15 cellular contexts compared by ENCODE assay signal in the genomic region with DNA sequence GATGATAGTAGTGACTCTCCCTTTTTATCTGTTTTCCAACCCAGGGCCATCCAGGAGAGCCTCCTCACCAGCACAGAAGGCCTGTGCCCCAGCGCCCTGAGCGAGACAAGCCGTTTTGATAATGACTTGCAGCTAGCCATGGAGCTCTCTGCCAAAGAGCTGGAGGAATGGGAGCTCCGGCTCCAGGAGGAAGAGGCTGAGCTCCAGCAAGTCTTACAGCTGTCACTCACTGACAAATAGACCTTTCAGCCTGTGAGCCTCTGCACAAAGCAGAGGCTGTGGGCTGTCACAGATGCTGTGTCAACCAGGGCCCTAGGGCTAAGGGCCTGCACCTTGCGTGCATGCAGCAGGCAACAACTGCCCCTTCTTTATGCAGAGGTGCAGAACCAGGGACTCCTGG. TPM values are rescaled to one million over a fixed set of nuclear protein-coding genes. Genes with fewer than 3 reads are reported as not detected.
DNase-seq lines count a peak whose midpoint lies in the region; ATAC-seq and TF ChIP-seq lines count a peak whose summit lies in the region.
"Had no signal": no experiment of that assay in that cellular context is flagged by ENCODE, and none has a peak within 500 bp of the region (broad histone marks: within the 10 kb centered on the region; RNA-seq: fewer than 3 reads in every experiment).

No MANE protein-coding gene starts in this region.

- DNase-seq in AG04450 (ENCODE audit: low read depth, low spot score), result no peak
- DNase-seq in osteoblast (ENCODE audit: insufficient read length, low spot score, missing footprints), result no peak
- DNase-seq in activated T-helper 2 cell treated with anti-CD3 and anti-CD28 coated beads, Interferon-gamma antibody, Interleukin-2, Interleukin-4, amounts not matched to agents 10 μg/mL and 5 μg/mL and 100 μg/mL, durations not matched to agents 14 hours and 24 hours and 36 hours (ENCODE audit: low spot score), result no peak
- no peak for DNase-seq in effector memory CD8-positive, alpha-beta T cell
- DNase-seq: activated gamma-delta T cell, aorta, foreskin keratinocyte, left colon, NCI-H748 treated with DMSO at 0.1 percent for 48 hours had no signal

- H3K27me3 ChIP-seq in AG04450 (ENCODE audit: control insufficient read depth, insufficient read depth, low read length), result no peaks in the 10 kb centered on the region
- H3K27me3 ChIP-seq in gastroesophageal sphincter, result no peaks in the 10 kb centered on the region
- no peaks in the 10 kb centered on the region for H3K27me3 ChIP-seq in osteoblast (ENCODE audit: insufficient read depth, low read length)
- H3K27me3 ChIP-seq: foreskin keratinocyte had no signal

- H3K9me3 ChIP-seq in AG04450 (ENCODE audit: control insufficient read depth, insufficient read depth, low read length) (no peaks in the 10 kb centered on the region), gastroesophageal sphincter (no peaks in the 10 kb centered on the region), osteoblast (ENCODE audit: low read depth, low read length) (no peaks in the 10 kb centered on the region)

- H3K4me3 ChIP-seq in AG04450 (ENCODE audit: low read depth, low read length) (no peak overlapping the region), gastroesophageal sphincter (no peak overlapping the region), osteoblast (ENCODE audit: insufficient read depth, low read length) (no peak overlapping the region)

- H3K27ac Mint-ChIP-seq in activated T-helper 2 cell treated with anti-CD3 and anti-CD28 coated beads, Interferon-gamma antibody, Interleukin-2, Interleukin-4, amounts not matched to agents 10 μg/mL and 5 μg/mL and 100 μg/mL, durations not matched to agents 14 hours and 24 hours and 36 hours, result no peak overlapping the region
- H3K27ac Mint-ChIP-seq in effector memory CD8-positive, alpha-beta T cell, result no peak overlapping the region

- no peak overlapping the region for H3K4me3 Mint-ChIP-seq in activated T-helper 2 cell treated with anti-CD3 and anti-CD28 coated beads, Interferon-gamma antibody, Interleukin-2, Interleukin-4, amounts not matched to agents 10 μg/mL and 5 μg/mL and 100 μg/mL, durations not matched to agents 14 hours and 24 hours and 36 hours (ENCODE audit: low read depth)
- no peak overlapping the region for H3K4me3 Mint-ChIP-seq in effector memory CD8-positive, alpha-beta T cell
- H3K4me3 Mint-ChIP-seq: T-helper 2 cell treated with Interferon-gamma antibody and Interleukin-4, amounts not matched to agents 5 μg/mL and 100 μg/mL, for 36 hours had no signal

- 63 to 67% methylated on average over 2 to 3 of the region's 5 CpGs for WGBS in gastroesophageal sphincter (ENCODE audit: low coverage in 1 of 2), 2 donors

- no peaks in the 10 kb centered on the region for H3K27me3 Mint-ChIP-seq in activated T-helper 2 cell treated with anti-CD3 and anti-CD28 coated beads, Interferon-gamma antibody, Interleukin-2, Interleukin-4, amounts not matched to agents 10 μg/mL and 5 μg/mL and 100 μg/mL, durations not matched to agents 14 hours and 24 hours and 36 hours (ENCODE audit: low read depth)
- H3K27me3 Mint-ChIP-seq in effector memory CD8-positive, alpha-beta T cell, result no peaks in the 10 kb centered on the region

- no peak for TF ChIP-seq CTCF in AG04450 (IDR thresholded peaks at IDR 0.05; ENCODE audit: low read depth, low read length)
- no peak for TF ChIP-seq CTCF in gastroesophageal sphincter (IDR thresholded peaks at IDR 0.05)
- TF ChIP-seq CTCF in osteoblast (IDR thresholded peaks at IDR 0.05; ENCODE audit: extremely low read depth, low read depth, low read length), result no peak

- peak overlapping the region; percentile 42 for H3K27ac ChIP-seq in AG04450 (ENCODE audit: low read depth, low read length)
- H3K27ac ChIP-seq in gastroesophageal sphincter, result peak overlapping the region in 3 of 4 donors; percentile 79 to 84 (median 80)
- peak overlapping the region; percentile 98 for H3K27ac ChIP-seq in osteoblast (ENCODE audit: low read depth, low read length)
- H3K27ac ChIP-seq: foreskin keratinocyte had no signal

- ATAC-seq in GM18505 (IDR thresholded peaks at IDR 0.05; ENCODE audit: unreplicated experiment) (no peak), gastroesophageal sphincter (no peak), HG02973 (IDR thresholded peaks at IDR 0.05; ENCODE audit: unreplicated experiment) (no peak), GM21390 (IDR thresholded peaks at IDR 0.05; ENCODE audit: unreplicated experiment) (no peak)
- no peak for ATAC-seq in effector memory CD8-positive, alpha-beta T cell (replicated peaks)
- ATAC-seq: foreskin keratinocyte, left colon, sciatic nerve had no signal

- H3K4me1 Mint-ChIP-seq in activated T-helper 2 cell treated with anti-CD3 and anti-CD28 coated beads, Interferon-gamma antibody, Interleukin-2, Interleukin-4, amounts not matched to agents 10 μg/mL and 5 μg/mL and 100 μg/mL, durations not matched to agents 14 hours and 24 hours and 36 hours (ENCODE audit: low read depth), result peaks cover 38% of the 10 kb centered on the region
- H3K4me1 Mint-ChIP-seq in effector memory CD8-positive, alpha-beta T cell (ENCODE audit: low read depth in 2 of 2), result peaks cover 20 to 27% of the 10 kb centered on the region in 2 donors

- no peak for TF ChIP-seq EP300 in gastroesophageal sphincter (IDR thresholded peaks at IDR 0.05)

- POLR2A ChIA-PET in AG04450 (lab: Yijun Ruan, JAX), result interaction anchor here (0.5 to 0.7 kb wide), 2 partner anchors 260 to 1680 kb away, joined by 3 to 4 read pairs; no protein-coding TSS in a partner anchor

- intact Hi-C loops in activated T-helper 2 cell treated with anti-CD3 and anti-CD28 coated beads, Interferon-gamma antibody, Interleukin-2, Interleukin-4, amounts not matched to agents 10 μg/mL and 5 μg/mL and 100 μg/mL, durations not matched to agents 14 hours and 24 hours and 36 hours (cut with micrococcal nuclease), result loop anchor here (5.0 kb wide), 1 partner anchor 35 kb away; no protein-coding TSS in a partner anchor

- peaks cover 6% of the 10 kb centered on the region for H4K20me1 ChIP-seq in osteoblast (ENCODE audit: insufficient read depth, low read length)

- TF ChIP-seq POLR2A in GM18505 (IDR thresholded peaks at IDR 0.05; ENCODE audit: borderline replicate concordance, extremely low read depth, insufficient read depth, insufficient read length) (peak; percentile 27), gastroesophageal sphincter (IDR thresholded peaks at IDR 0.05) (no peak)

- H3K9me3 Mint-ChIP-seq in activated T-helper 2 cell treated with anti-CD3 and anti-CD28 coated beads, Interferon-gamma antibody, Interleukin-2, Interleukin-4, amounts not matched to agents 10 μg/mL and 5 μg/mL and 100 μg/mL, durations not matched to agents 14 hours and 24 hours and 36 hours, result no peaks in the 10 kb centered on the region
- H3K9me3 Mint-ChIP-seq in effector memory CD8-positive, alpha-beta T cell, result no peaks in the 10 kb centered on the region
- H3K9me3 Mint-ChIP-seq: T-helper 2 cell treated with Interferon-gamma antibody and Interleukin-4, amounts not matched to agents 5 μg/mL and 100 μg/mL, for 36 hours had no signal

- CTCF ChIA-PET in AG04450 (lab: Charles Lee), result interaction anchor here (0.5 kb wide), 1 partner anchor 7 kb away, joined by 3 read pairs; no protein-coding TSS in a partner anchor

- H3K4me2 ChIP-seq in osteoblast (ENCODE audit: insufficient read depth, low read length), result no peak overlapping the region

- H2AFZ ChIP-seq in osteoblast (ENCODE audit: low read length), result no peak overlapping the region

- H3K36me3 ChIP-seq in gastroesophageal sphincter (peaks cover 0 to 68% of the 10 kb centered on the region in 2 donors), osteoblast (ENCODE audit: insufficient read depth, low read length) (peaks cover 81% of the 10 kb centered on the region)

- peaks cover 41% of the 10 kb centered on the region for H3K79me2 ChIP-seq in osteoblast (ENCODE audit: insufficient read depth, low read length)

- H3K36me3 Mint-ChIP-seq in activated T-helper 2 cell treated with anti-CD3 and anti-CD28 coated beads, Interferon-gamma antibody, Interleukin-2, Interleukin-4, amounts not matched to agents 10 μg/mL and 5 μg/mL and 100 μg/mL, durations not matched to agents 14 hours and 24 hours and 36 hours (ENCODE audit: low read depth), result peaks cover 81% of the 10 kb centered on the region
- peaks cover 44% of the 10 kb centered on the region for H3K36me3 Mint-ChIP-seq in effector memory CD8-positive, alpha-beta T cell (ENCODE audit: insufficient read depth)

- H3K4me1 ChIP-seq in gastroesophageal sphincter (peaks cover 0 to 52% (median 0%) of the 10 kb centered on the region in 3 donors), osteoblast (ENCODE audit: insufficient read depth, low read length) (peaks cover 23% of the 10 kb centered on the region)

RNA-seq across cellular contexts. Expression of gene C12orf76, which starts 11.0 kb away (rescaled TPM):
- 9.2 and 11.4 TPM in 2 replicates for polyA plus RNA-seq in AG04450 (2011; rRNA removed)
- 4.6 and 4.9 TPM in 2 replicates for polyA minus RNA-seq in AG04450 (2011; rRNA and poly(A)+ RNA removed)
- total RNA-seq in gastroesophageal sphincter (10 to 100 TPM in 3 of 4 donors, 1 to 10 TPM in 1; 9.4 to 21.5 (median 11.4) TPM), osteoblast (7.6 and 9.4 TPM in 2 replicates)
- total RNA-seq in activated T-helper 2 cell treated with anti-CD3 and anti-CD28 coated beads, Interferon-gamma antibody, Interleukin-2, Interleukin-4, amounts not matched to agents 10 μg/mL and 5 μg/mL and 100 μg/mL, durations not matched to agents 14 hours and 24 hours and 36 hours, result 24.8 and 25.2 TPM in 2 replicates

RNA-seq across cellular contexts. Expression of gene ANKRD13A, which starts 38.1 kb away (rescaled TPM):
- polyA plus RNA-seq in AG04450 (2011; rRNA removed), result 202 and 246 TPM in 2 replicates
- polyA minus RNA-seq in AG04450 (2011; rRNA and poly(A)+ RNA removed), result 206 and 257 TPM in 2 replicates
- total RNA-seq in gastroesophageal sphincter (100 to 1,000 TPM; 141 to 182 (median 153) TPM), osteoblast (94.1 and 113 TPM in 2 replicates)
- total RNA-seq in activated T-helper 2 cell treated with anti-CD3 and anti-CD28 coated beads, Interferon-gamma antibody, Interleukin-2, Interleukin-4, amounts not matched to agents 10 μg/mL and 5 μg/mL and 100 μg/mL, durations not matched to agents 14 hours and 24 hours and 36 hours, result 53.3 and 59.9 TPM in 2 replicates

RNA-seq across cellular contexts. Expression of gene GIT2, which starts 41.1 kb away (rescaled TPM):
- polyA plus RNA-seq in AG04450 (2011; rRNA removed), result 57.9 and 62.0 TPM in 2 replicates
- polyA minus RNA-seq in AG04450 (2011; rRNA and poly(A)+ RNA removed), result 69.9 and 70.6 TPM in 2 replicates
- total RNA-seq in gastroesophageal sphincter (10 to 100 TPM; 36.8 to 52.8 (median 42.3) TPM), osteoblast (43.4 and 45.4 TPM in 2 replicates)
- total RNA-seq in activated T-helper 2 cell treated with anti-CD3 and anti-CD28 coated beads, Interferon-gamma antibody, Interleukin-2, Interleukin-4, amounts not matched to agents 10 μg/mL and 5 μg/mL and 100 μg/mL, durations not matched to agents 14 hours and 24 hours and 36 hours, result 71.1 and 72.3 TPM in 2 replicates

Comparison
In these comparisons a context has a peak if more than half of its experiments do, and no peak if none do; other contexts are left out.
1. H3K27ac ChIP-seq: peak in every context shown above with its lines; median percentile 98 in osteoblast; 80 in gastroesophageal sphincter; 42 in AG04450.